1 cellular context compared by ENCODE assay signal in genomic region chr6:111105578-111105977, GRCh38.
TF ChIP-seq lines count a peak whose summit lies in the region.

No MANE protein-coding gene starts in this region.

TF ChIP-seq in HepG2, 621 proteins besides CTCF, POLR2A, EP300 and RAD21 (continued from another document and continues in another):
- no peak for TF ChIP-seq TCF7L2 (IDR thresholded peaks at IDR 0.05; ENCODE audit: low read depth, low read length)
- TF ChIP-seq ZGPAT (CRISPR knock-in tag; IDR thresholded peaks at IDR 0.05) = peak; percentile 92
- 0 out of 2 replicates have a peak, but pooled peaks have one; percentile 48 for TF ChIP-seq BORCS8-MEF2B (CRISPR knock-in tag; IDR thresholded peaks at IDR 0.05)
- TF ChIP-seq DPF2 (CRISPR knock-in tag; IDR thresholded peaks at IDR 0.05; ENCODE audit: borderline replicate concordance, low read depth) = peak; percentile 51; the same call in 1 of the 2 replicates
- peak; percentile 72; the same call in 1 of the 2 replicates for TF ChIP-seq ZNF788 (CRISPR knock-in tag; IDR thresholded peaks at IDR 0.05; ENCODE audit: borderline replicate concordance)
- no peak for TF ChIP-seq NONO (IDR thresholded peaks at IDR 0.05)
- TF ChIP-seq NONO (CRISPR knock-in tag; conservative IDR thresholded peaks at IDR 0.05) = peak; percentile 83
- no peak for TF ChIP-seq ARNT2 (CRISPR knock-in tag; IDR thresholded peaks at IDR 0.05; ENCODE audit: low read depth)
- TF ChIP-seq MYPOP (CRISPR knock-in tag; IDR thresholded peaks at IDR 0.05) = peak; percentile 45; the same call in 1 of the 2 replicates
- no peak for TF ChIP-seq ZNF512 (CRISPR knock-in tag; IDR thresholded peaks at IDR 0.05)
- TF ChIP-seq CREBL2 (CRISPR knock-in tag; IDR thresholded peaks at IDR 0.05; ENCODE audit: borderline replicate concordance) = no peak
- no peak for TF ChIP-seq HNF1A (IDR thresholded peaks at IDR 0.05; ENCODE audit: low read depth)
- TF ChIP-seq HNF1A (CRISPR knock-in tag; IDR thresholded peaks at IDR 0.05; ENCODE audit: borderline replicate concordance) = peak; percentile 80; the same call in 1 of the 2 replicates
- peak; percentile 78; the same call in 1 of the 2 replicates for TF ChIP-seq ZNF792 (CRISPR knock-in tag; IDR thresholded peaks at IDR 0.05)
- TF ChIP-seq ZNF891 (CRISPR knock-in tag; IDR thresholded peaks at IDR 0.05) = no peak
- peak; percentile 72; the same call in 1 of the 2 replicates for TF ChIP-seq FOXC1 (CRISPR knock-in tag; IDR thresholded peaks at IDR 0.05; ENCODE audit: borderline replicate concordance)
- peak; percentile 33; the same call in 1 of the 2 replicates for TF ChIP-seq ATF3 (CRISPR knock-in tag; IDR thresholded peaks at IDR 0.05)
- no peak for TF ChIP-seq MAF1 (CRISPR knock-in tag; IDR thresholded peaks at IDR 0.05; ENCODE audit: borderline replicate concordance)
- TF ChIP-seq NFYB (CRISPR knock-in tag; IDR thresholded peaks at IDR 0.05) = no peak
- no peak for TF ChIP-seq PLSCR1 (CRISPR knock-in tag; IDR thresholded peaks at IDR 0.05; ENCODE audit: borderline replicate concordance)
- TF ChIP-seq HBP1 (CRISPR knock-in tag; IDR thresholded peaks at IDR 0.05; ENCODE audit: low read depth) = no peak
- peak; percentile 85 for TF ChIP-seq KMT2A (CRISPR knock-in tag; IDR thresholded peaks at IDR 0.05)
- TF ChIP-seq ATF7-NPFF (CRISPR knock-in tag; IDR thresholded peaks at IDR 0.05; ENCODE audit: low read depth) = 0 out of 2 replicates have a peak, but pooled peaks have one; percentile 29
- TF ChIP-seq TP53 (CRISPR knock-in tag; conservative IDR thresholded peaks at IDR 0.05) = no peak; the same call in 1 of the 2 replicates
- TF ChIP-seq ZBTB2 (CRISPR knock-in tag; IDR thresholded peaks at IDR 0.05; ENCODE audit: low read depth) = no peak
- no peak for TF ChIP-seq ZNF782 (CRISPR knock-in tag; IDR thresholded peaks at IDR 0.05; ENCODE audit: borderline replicate concordance)
- TF ChIP-seq HMGA1 (CRISPR knock-in tag; conservative IDR thresholded peaks at IDR 0.05) = no peak
- no peak for TF ChIP-seq ZFP36L2 (CRISPR knock-in tag; IDR thresholded peaks at IDR 0.05)
- TF ChIP-seq ZNF18 (CRISPR knock-in tag; IDR thresholded peaks at IDR 0.05; ENCODE audit: insufficient replicate concordance) = no peak
- no peak for TF ChIP-seq RARG (CRISPR knock-in tag; IDR thresholded peaks at IDR 0.05; ENCODE audit: low read depth)
- TF ChIP-seq MATR3 (CRISPR knock-in tag; IDR thresholded peaks at IDR 0.05) = no peak
- 0 out of 2 replicates have a peak, but pooled peaks have one; percentile 29 for TF ChIP-seq ZNF441 (CRISPR knock-in tag; IDR thresholded peaks at IDR 0.05; ENCODE audit: borderline replicate concordance)
- TF ChIP-seq HNRNPH1 (optimal IDR thresholded peaks at IDR 0.05; ENCODE audit: low read depth, low read length) = no peak
- no peak for TF ChIP-seq ZNF143 (CRISPR knock-in tag; IDR thresholded peaks at IDR 0.05)
- TF ChIP-seq HINFP (CRISPR knock-in tag; IDR thresholded peaks at IDR 0.05; ENCODE audit: low read depth) = no peak
- no peak for TF ChIP-seq RFX5 (IDR thresholded peaks at IDR 0.05; ENCODE audit: low read depth, low read length)
- TF ChIP-seq HOXD1 (CRISPR knock-in tag; IDR thresholded peaks at IDR 0.05) = peak; percentile 52; the same call in 1 of the 2 replicates
- no peak for TF ChIP-seq ZXDC (CRISPR knock-in tag; IDR thresholded peaks at IDR 0.05)
- TF ChIP-seq JARID2 (CRISPR knock-in tag; IDR thresholded peaks at IDR 0.05; ENCODE audit: insufficient replicate concordance) = no peak
- TF ChIP-seq ZNF749 (CRISPR knock-in tag; IDR thresholded peaks at IDR 0.05; ENCODE audit: borderline replicate concordance) = no peak; the same call in 1 of the 2 replicates
- no peak for TF ChIP-seq KLF12 (CRISPR knock-in tag; IDR thresholded peaks at IDR 0.05; ENCODE audit: borderline replicate concordance)
- TF ChIP-seq REL (CRISPR knock-in tag; conservative IDR thresholded peaks at IDR 0.05) = no peak
